ENCODE assay signal across 22 cellular contexts in genomic region chr9:95971815-95972214, GRCh38.
DNase-seq lines count a peak whose midpoint lies in the region; ATAC-seq, FAIRE-seq and TF ChIP-seq lines count a peak whose summit lies in the region.
"Had no signal": no experiment of that assay in that cellular context is flagged by ENCODE, and none has a peak within 500 bp of the region (broad histone marks: within the 10 kb centered on the region; RNA-seq: fewer than 3 reads in every experiment).

No MANE protein-coding gene starts in this region.

- H3K4me3 ChIP-seq in bronchial epithelial cell (ENCODE audit: low read depth, low read length) (no peak overlapping the region), neural progenitor cell (no peak overlapping the region)
- H3K4me3 ChIP-seq: Peyer's patch had no signal

- no peak overlapping the region for H3K4me3 Mint-ChIP-seq in activated T-cell treated with anti-CD3 and anti-CD28 coated beads, Interleukin-2, amount 50 U/mL, for 72 hours
- H3K4me3 Mint-ChIP-seq in activated T-cell treated with anti-CD3 and anti-CD28 coated beads, Interleukin-2, amount 50 U/mL, for 4 hours = no peak overlapping the region
- H3K4me3 Mint-ChIP-seq in neural progenitor cell (no peak overlapping the region), type B pancreatic cell (no peak overlapping the region)

- peak overlapping the region; percentile 5 for H3K4me2 ChIP-seq in neural progenitor cell

- H3K36me3 ChIP-seq in bronchial epithelial cell (ENCODE audit: control insufficient read depth, insufficient read depth, low read length) (peaks cover 2% of the 10 kb centered on the region), neural progenitor cell (peaks cover 3% of the 10 kb centered on the region)

- H3K79me2 ChIP-seq in neural progenitor cell (ENCODE audit: low read depth) = no peaks in the 10 kb centered on the region

- peak overlapping the region; percentile 57 for H3K27ac ChIP-seq in neural progenitor cell
- H3K27ac ChIP-seq: Peyer's patch had no signal

- H4K20me1 ChIP-seq in neural progenitor cell (ENCODE audit: low read depth) = no peaks in the 10 kb centered on the region

- no peaks in the 10 kb centered on the region for H3K4me1 Mint-ChIP-seq in activated T-cell treated with anti-CD3 and anti-CD28 coated beads, Interleukin-2, amount 50 U/mL, for 72 hours (ENCODE audit: low read depth)
- peaks cover 1% of the 10 kb centered on the region for H3K4me1 Mint-ChIP-seq in activated T-cell treated with anti-CD3 and anti-CD28 coated beads, Interleukin-2, amount 50 U/mL, for 4 hours (ENCODE audit: low read depth)
- H3K4me1 Mint-ChIP-seq in neural progenitor cell (no peaks in the 10 kb centered on the region), type B pancreatic cell (ENCODE audit: unreplicated experiment) (no peaks in the 10 kb centered on the region)

- no peak for TF ChIP-seq CTCF in bronchial epithelial cell (IDR thresholded peaks at IDR 0.05; ENCODE audit: insufficient read depth, low read length, severe bottlenecking)
- TF ChIP-seq CTCF in neural progenitor cell (IDR thresholded peaks at IDR 0.05) = no peak
- no peak for TF ChIP-seq CTCF in type B pancreatic cell (conservative IDR thresholded peaks at IDR 0.05)

- peak overlapping the region; percentile 18 for H3K27ac Mint-ChIP-seq in activated T-cell treated with anti-CD3 and anti-CD28 coated beads, Interleukin-2, amount 50 U/mL, for 72 hours
- H3K27ac Mint-ChIP-seq in neural progenitor cell (no peak overlapping the region), type B pancreatic cell (no peak overlapping the region)

- no peak overlapping the region for H3K9ac ChIP-seq in neural progenitor cell

- H3K9me3 Mint-ChIP-seq in activated T-cell treated with anti-CD3 and anti-CD28 coated beads, Interleukin-2, amount 50 U/mL, for 72 hours = peaks cover 0 to 1% of the 10 kb centered on the region in 2 donors
- no peaks in the 10 kb centered on the region for H3K9me3 Mint-ChIP-seq in activated T-cell treated with anti-CD3 and anti-CD28 coated beads, Interleukin-2, amount 50 U/mL, for 4 hours
- H3K9me3 Mint-ChIP-seq in neural progenitor cell = no peaks in the 10 kb centered on the region
- H3K9me3 Mint-ChIP-seq in type B pancreatic cell = peaks cover 5% of the 10 kb centered on the region

- H2AFZ ChIP-seq in neural progenitor cell (replicated peaks) = no peak overlapping the region

- no peaks in the 10 kb centered on the region for H3K9me3 ChIP-seq in neural progenitor cell (ENCODE audit: low read depth)
- H3K9me3 ChIP-seq: Peyer's patch had no signal

- no peaks in the 10 kb centered on the region for H3K27me3 ChIP-seq in bronchial epithelial cell (ENCODE audit: control insufficient read depth, insufficient read depth, low read length)
- H3K27me3 ChIP-seq in neural progenitor cell = no peaks in the 10 kb centered on the region
- H3K27me3 ChIP-seq: Peyer's patch had no signal

- DNase-seq in activated T-cell treated with anti-CD3 and anti-CD28 coated beads, Interleukin-2, amount 50 U/mL, for 72 hours = no peak
- DNase-seq in activated T-cell treated with anti-CD3 and anti-CD28 coated beads, Interleukin-2, amount 50 U/mL, for 4 hours = no peak
- DNase-seq in Ammon's horn (ENCODE audit: low spot score) (peak; percentile 29), bronchial epithelial cell (ENCODE audit: low read depth) (no peak), neural progenitor cell (ENCODE audit: low spot score) (peak; percentile 54), GF-D8 (lab: John Stamatoyannopoulos, UW) (no peak), type B pancreatic cell (ENCODE audit: extremely low spot score, unreplicated experiment) (no peak)
- DNase-seq: 8988T, ACHN, Calu3, DMS79 treated with DMSO at 0.1 percent for 48 hours, H7, Karpas-422, NCI-H1092, NCI-H1417 treated with DMSO at 0.1 percent for 48 hours, NCI-H1694 treated with DMSO at 0.1 percent for 48 hours, NCI-H2081, NCI-H2227 treated with DMSO at 0.1 percent for 48 hours, NCI-H69, Peyer's patch had no signal

- no peak for ATAC-seq in activated T-cell treated with anti-CD3 and anti-CD28 coated beads, Interleukin-2, amount 50 U/mL, for 72 hours (replicated peaks in 1 of 2)
- ATAC-seq in activated T-cell treated with anti-CD3 and anti-CD28 coated beads, Interleukin-2, amount 50 U/mL, for 4 hours = no peak
- ATAC-seq in GM18502 (IDR thresholded peaks at IDR 0.05; ENCODE audit: poor library complexity, unreplicated experiment) = no peak
- ATAC-seq: HepG2 had no signal

- H3K36me3 Mint-ChIP-seq in activated T-cell treated with anti-CD3 and anti-CD28 coated beads, Interleukin-2, amount 50 U/mL, for 72 hours (ENCODE audit: insufficient read depth in 2 of 2) = peaks cover 13 to 14% of the 10 kb centered on the region in 2 donors
- H3K36me3 Mint-ChIP-seq in activated T-cell treated with anti-CD3 and anti-CD28 coated beads, Interleukin-2, amount 50 U/mL, for 4 hours (ENCODE audit: insufficient read depth) = peaks cover 36% of the 10 kb centered on the region
- H3K36me3 Mint-ChIP-seq in neural progenitor cell (peaks cover 23% of the 10 kb centered on the region), type B pancreatic cell (peaks cover 38% of the 10 kb centered on the region)

- peaks cover 16% of the 10 kb centered on the region for H3K4me1 ChIP-seq in neural progenitor cell
- H3K4me1 ChIP-seq: Peyer's patch had no signal

- H3K27me3 Mint-ChIP-seq in activated T-cell treated with anti-CD3 and anti-CD28 coated beads, Interleukin-2, amount 50 U/mL, for 72 hours (ENCODE audit: low read depth) = no peaks in the 10 kb centered on the region
- no peaks in the 10 kb centered on the region for H3K27me3 Mint-ChIP-seq in activated T-cell treated with anti-CD3 and anti-CD28 coated beads, Interleukin-2, amount 50 U/mL, for 4 hours (ENCODE audit: low read depth)
- H3K27me3 Mint-ChIP-seq in neural progenitor cell (ENCODE audit: insufficient read depth, low read depth) (no peaks in the 10 kb centered on the region), type B pancreatic cell (no peaks in the 10 kb centered on the region)

- FAIRE-seq in bronchial epithelial cell (lab: Jason Lieb, UNC) = peak; percentile 13
- FAIRE-seq: HepG2 had no signal

- peaks cover 13% of the 10 kb centered on the region for H3F3A ChIP-seq in neural progenitor cell (ENCODE audit: low read depth)

Comparison
In these comparisons a context has a peak if more than half of its experiments do, and no peak if none do; other contexts are left out.
1. DNase-seq: peak in Ammon's horn (single experiment) and neural progenitor cell (single experiment); none in activated T-cell treated with anti-CD3 and anti-CD28 coated beads, Interleukin-2, amount 50 U/mL, for 72 hours (0 of 2), activated T-cell treated with anti-CD3 and anti-CD28 coated beads, Interleukin-2, amount 50 U/mL, for 4 hours (single experiment), bronchial epithelial cell (single experiment), GF-D8 (single experiment) and type B pancreatic cell (single experiment).